In genomic region chr3:179281825-179282224, GRCh38 we compare ENCODE assay signal across 28 cellular contexts.
"Had no signal": no experiment of that assay in that cellular context is flagged by ENCODE, and none has a peak within 500 bp of the region (broad histone marks: within the 10 kb centered on the region; RNA-seq: fewer than 3 reads in every experiment).

No MANE protein-coding gene starts in this region.

- DNase-seq: stimulated activated CD4-positive, alpha-beta T cell treated with anti-CD3 and anti-CD28 coated beads, Interleukin-2, amount 100 ng/mL, for 48 hours; stimulated activated CD4-positive, alpha-beta T cell treated with anti-CD3 and anti-CD28 coated beads, Interleukin-4, amount 100 ng/mL, for 1 hour; stimulated activated CD4-positive, alpha-beta T cell treated with anti-CD3 and anti-CD28 coated beads, Interleukin-4, amount 100 ng/mL, for 24 hours; stimulated activated CD8-positive, alpha-beta memory T cell treated with anti-CD3 and anti-CD28 coated beads, Interleukin-4, amount 100 ng/mL, for 48 hours; stimulated activated naive B cell treated with anti-CD40 and anti-IgM and Interleukin-4, amounts not matched to agents 10 μg/mL and 1 μg/mL and 100 μg/mL, for 72 hours; stimulated activated naive CD4-positive, alpha-beta T cell; stimulated activated naive CD4-positive, alpha-beta T cell treated with Interleukin-2 at 50 U/mL for 16 hours; stimulated activated naive CD8-positive, alpha-beta T cell treated with anti-CD3 and anti-CD28 coated beads, Interleukin-15, amount 100 ng/mL, for 72 hours; stimulated activated naive CD8-positive, alpha-beta T cell treated with anti-CD3 and anti-CD28 coated beads, Interleukin-15, Interleukin-2, amounts not matched to agents 100 U/mL and 50 U/mL, for 24 hours; stomach; substantia nigra; testis; thyroid gland; tibial artery; transverse colon; trophoblast cell; upper lobe of left lung; upper lobe of right lung; uterus had no signal

- H3K27me3 ChIP-seq: suprapubic skin, testis, thyroid gland, tibial nerve, transverse colon, upper lobe of left lung, upper lobe of right lung, uterus, vagina had no signal

- H3K4me1 ChIP-seq: stomach, suprapubic skin, testis, thyroid gland, tibial artery, tibial nerve, transverse colon, upper lobe of left lung, upper lobe of right lung, uterus, vagina had no signal

- H3K27ac ChIP-seq: stomach, suprapubic skin, testis, thoracic aorta, thyroid gland, tibial artery, tibial nerve, transverse colon, upper lobe of left lung, upper lobe of right lung, uterus, vagina had no signal

- FAIRE-seq: urothelium cell line had no signal

- H3K36me3 Mint-ChIP-seq: stimulated activated effector memory CD8-positive, alpha-beta T cell treated with anti-CD3 and anti-CD28 coated beads, Interleukin-12 subunit alpha, Interleukin-12 subunit beta, amount 100 ng/mL, for 72 hours; stimulated activated memory B cell treated with anti-CD40 and anti-IgM and Interleukin-4, amounts not matched to agents 10 μg/mL and 1 μg/mL and 100 μg/mL, for 72 hours; stimulated activated naive B cell treated with anti-CD40 and anti-IgM and Interleukin-4, amounts not matched to agents 10 μg/mL and 1 μg/mL and 100 μg/mL, for 72 hours; type B pancreatic cell had no signal

- H3K9me3 ChIP-seq: stomach, suprapubic skin, testis, thoracic aorta, thyroid gland, tibial artery, tibial nerve, transverse colon, upper lobe of left lung, upper lobe of right lung, uterus, vagina had no signal

- H3K36me3 ChIP-seq: stomach, suprapubic skin, thoracic aorta, thyroid gland, tibial artery, tibial nerve, transverse colon, upper lobe of left lung, upper lobe of right lung, uterus, vagina had no signal

- H3K27ac Mint-ChIP-seq: stimulated activated effector memory CD8-positive, alpha-beta T cell treated with anti-CD3 and anti-CD28 coated beads, Interleukin-12 subunit alpha, Interleukin-12 subunit beta, amount 100 ng/mL, for 72 hours; stimulated activated memory B cell treated with anti-CD40 and anti-IgM and Interleukin-4, amounts not matched to agents 10 μg/mL and 1 μg/mL and 100 μg/mL, for 72 hours; stimulated activated naive B cell treated with anti-CD40 and anti-IgM and Interleukin-4, amounts not matched to agents 10 μg/mL and 1 μg/mL and 100 μg/mL, for 72 hours; stimulated activated naive CD8-positive, alpha-beta T cell treated with anti-CD3 and anti-CD28 coated beads, Interleukin-15, amount 100 ng/mL, for 72 hours; stimulated activated naive CD8-positive, alpha-beta T cell treated with anti-CD3 and anti-CD28 coated beads, Interleukin-15, Interleukin-2, amounts not matched to agents 100 ng/mL and 50 ng/mL, for 24 hours; type B pancreatic cell had no signal

- H3K4me1 Mint-ChIP-seq: stimulated activated effector memory CD8-positive, alpha-beta T cell treated with anti-CD3 and anti-CD28 coated beads, Interleukin-12 subunit alpha, Interleukin-12 subunit beta, amount 100 ng/mL, for 72 hours; stimulated activated memory B cell treated with anti-CD40 and anti-IgM and Interleukin-4, amounts not matched to agents 10 μg/mL and 1 μg/mL and 100 μg/mL, for 72 hours had no signal

- H3K4me3 Mint-ChIP-seq: stimulated activated effector memory CD8-positive, alpha-beta T cell treated with anti-CD3 and anti-CD28 coated beads, Interleukin-12 subunit alpha, Interleukin-12 subunit beta, amount 100 ng/mL, for 72 hours; stimulated activated memory B cell treated with anti-CD40 and anti-IgM and Interleukin-4, amounts not matched to agents 10 μg/mL and 1 μg/mL and 100 μg/mL, for 72 hours; stimulated activated naive B cell treated with anti-CD40 and anti-IgM and Interleukin-4, amounts not matched to agents 10 μg/mL and 1 μg/mL and 100 μg/mL, for 72 hours; stimulated activated naive CD8-positive, alpha-beta T cell treated with anti-CD3 and anti-CD28 coated beads, Interleukin-15, amount 100 ng/mL, for 72 hours; stimulated activated naive CD8-positive, alpha-beta T cell treated with anti-CD3 and anti-CD28 coated beads, Interleukin-15, Interleukin-2, amounts not matched to agents 100 ng/mL and 50 ng/mL, for 24 hours; type B pancreatic cell had no signal

- H3K4me3 ChIP-seq: stomach, suprapubic skin, testis, thoracic aorta, thyroid gland, tibial artery, tibial nerve, transverse colon, upper lobe of left lung, upper lobe of right lung, uterus, vagina had no signal

- ATAC-seq: stimulated activated effector memory CD8-positive, alpha-beta T cell treated with anti-CD3 and anti-CD28 coated beads, Interleukin-12 subunit alpha, Interleukin-12 subunit beta, amount 100 ng/mL, for 72 hours; stimulated activated memory B cell treated with anti-CD40 and anti-IgM and Interleukin-4, amounts not matched to agents 10 μg/mL and 1 μg/mL and 100 μg/mL, for 72 hours; stimulated activated naive B cell treated with anti-CD40 and anti-IgM and Interleukin-4, amounts not matched to agents 10 μg/mL and 1 μg/mL and 100 μg/mL, for 72 hours; stimulated activated naive CD8-positive, alpha-beta T cell treated with anti-CD3 and anti-CD28 coated beads, Interleukin-15, amount 100 ng/mL, for 72 hours; stimulated activated naive CD8-positive, alpha-beta T cell treated with anti-CD3 and anti-CD28 coated beads, Interleukin-15, Interleukin-2, amounts not matched to agents 100 U/mL and 50 U/mL, for 24 hours; upper lobe of right lung had no signal

- H3K9me3 Mint-ChIP-seq: stimulated activated effector memory CD8-positive, alpha-beta T cell treated with anti-CD3 and anti-CD28 coated beads, Interleukin-12 subunit alpha, Interleukin-12 subunit beta, amount 100 ng/mL, for 72 hours; stimulated activated memory B cell treated with anti-CD40 and anti-IgM and Interleukin-4, amounts not matched to agents 10 μg/mL and 1 μg/mL and 100 μg/mL, for 72 hours; stimulated activated naive B cell treated with anti-CD40 and anti-IgM and Interleukin-4, amounts not matched to agents 10 μg/mL and 1 μg/mL and 100 μg/mL, for 72 hours; stimulated activated naive CD8-positive, alpha-beta T cell treated with anti-CD3 and anti-CD28 coated beads, Interleukin-15, amount 100 ng/mL, for 72 hours; stimulated activated naive CD8-positive, alpha-beta T cell treated with anti-CD3 and anti-CD28 coated beads, Interleukin-15, Interleukin-2, amounts not matched to agents 100 ng/mL and 50 ng/mL, for 24 hours; type B pancreatic cell had no signal
